Comparison of ENCODE assay signal across 11 cellular contexts in the genomic region with DNA sequence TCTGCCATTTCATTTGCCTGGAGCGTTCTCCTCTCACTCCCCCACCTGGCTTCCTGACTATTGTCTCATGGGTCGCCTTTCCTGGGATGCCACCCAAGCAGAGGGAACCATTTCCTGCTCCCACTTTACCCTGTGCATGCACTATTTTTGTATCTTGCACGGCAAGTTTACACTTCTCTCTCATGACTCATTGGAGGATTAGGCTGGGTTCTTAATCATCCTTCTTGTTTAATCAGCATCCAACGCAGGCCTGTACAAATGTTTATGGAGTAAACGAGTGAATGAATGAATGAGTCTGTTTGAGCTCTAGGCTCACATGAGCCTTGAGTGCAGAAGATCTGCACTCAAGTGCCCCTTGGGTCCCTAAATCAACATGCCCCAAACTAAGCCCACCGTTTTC. TPM values are rescaled to one million over a fixed set of nuclear protein-coding genes. Genes with fewer than 3 reads are reported as not detected.
DNase-seq lines count a peak whose midpoint lies in the region; ATAC-seq, FAIRE-seq and TF ChIP-seq lines count a peak whose summit lies in the region.
"Had no signal": no experiment of that assay in that cellular context is flagged by ENCODE, and none has a peak within 500 bp of the region (broad histone marks: within the 10 kb centered on the region; RNA-seq: fewer than 3 reads in every experiment).

No MANE protein-coding gene starts in this region.

- peak; percentile 51 for DNase-seq in CD1c-positive myeloid dendritic cell (ENCODE audit: extremely low spot score)
- DNase-seq in HFFc6: peak; percentile 70
- no peak for DNase-seq in keratinocyte (ENCODE audit: low read depth, low spot score)
- no peak for DNase-seq in glomerular visceral epithelial cell (ENCODE audit: extremely low spot score)
- DNase-seq in left ventricle myocardium superior: no peak
- DNase-seq in D721Med (ENCODE audit: insufficient read length, low spot score): no peak
- no peak for DNase-seq in ecto neural progenitor cell (ENCODE audit: low spot score)
- DNase-seq: aorta, dorsolateral prefrontal cortex, NCI-H2081 treated with DMSO at 0.1 percent for 48 hours had no signal

- H3K9ac ChIP-seq in keratinocyte (ENCODE audit: control insufficient read depth, extremely low read depth, insufficient read depth, low read length): no peak overlapping the region

- no peaks in the 10 kb centered on the region for H3K36me3 ChIP-seq in keratinocyte (ENCODE audit: control insufficient read depth in 2 of 2, extremely low read depth in 1 of 2, insufficient read depth in 2 of 2, low read length in 2 of 2)

- TF ChIP-seq CTCF in HFFc6 (IDR thresholded peaks at IDR 0.05): no peak
- no peak for TF ChIP-seq CTCF in keratinocyte (optimal IDR thresholded peaks at IDR 0.05 in 1 of 3, IDR thresholded peaks at IDR 0.05 in 1 of 3, conservative IDR thresholded peaks at IDR 0.05 in 1 of 3; ENCODE audit: extremely low read depth in 1 of 3, insufficient read depth in 2 of 3, low read length in 3 of 3)
- TF ChIP-seq CTCF in D721Med (IDR thresholded peaks at IDR 0.05; ENCODE audit: insufficient read depth, missing control alignments): no peak

- H3K27me3 Mint-ChIP-seq in HFFc6 (ENCODE audit: insufficient read depth): peaks cover 2% of the 10 kb centered on the region; the same call in 1 of the 2 replicates
- no peaks in the 10 kb centered on the region for H3K27me3 Mint-ChIP-seq in activated T-helper 17 cell treated with anti-CD3 and anti-CD28 coated beads, Interleukin-2, amount 50 U/mL, for 72 hours

- ATAC-seq in activated T-helper 17 cell treated with anti-CD3 and anti-CD28 coated beads, Interleukin-2, amount 50 U/mL, for 72 hours (replicated peaks): peak; percentile 9
- ATAC-seq in left ventricle myocardium superior: no peak

- H3K27ac Mint-ChIP-seq in HFFc6: peak overlapping the region; percentile 53; the same call in 1 of the 2 replicates
- H3K27ac Mint-ChIP-seq in activated T-helper 17 cell treated with anti-CD3 and anti-CD28 coated beads, Interleukin-2, amount 50 U/mL, for 72 hours: no peak overlapping the region

- dilution Hi-C loops in keratinocyte (cut with MboI; ENCODE audit: extremely low pct_ligation_motif_present, low sequenced_read_pairs): no loop called here

- H3K27me3 ChIP-seq in keratinocyte (ENCODE audit: control insufficient read depth, extremely low read depth, insufficient read depth, low read length): no peaks in the 10 kb centered on the region

- H4K20me1 ChIP-seq in keratinocyte (ENCODE audit: control insufficient read depth, extremely low read depth, insufficient read depth, low read length): no peaks in the 10 kb centered on the region

- peaks cover 4% of the 10 kb centered on the region for H3K9me3 Mint-ChIP-seq in HFFc6
- H3K9me3 Mint-ChIP-seq in activated T-helper 17 cell treated with anti-CD3 and anti-CD28 coated beads, Interleukin-2, amount 50 U/mL, for 72 hours: no peaks in the 10 kb centered on the region

- no peaks in the 10 kb centered on the region for H3K79me2 ChIP-seq in keratinocyte (ENCODE audit: control insufficient read depth, insufficient read depth, low read length)

- H3K36me3 Mint-ChIP-seq in HFFc6 (ENCODE audit: low read depth): peaks cover 8% of the 10 kb centered on the region; the same call in 1 of the 2 replicates
- H3K36me3 Mint-ChIP-seq in activated T-helper 17 cell treated with anti-CD3 and anti-CD28 coated beads, Interleukin-2, amount 50 U/mL, for 72 hours (ENCODE audit: low read depth): no peaks in the 10 kb centered on the region

- H3K4me2 ChIP-seq in keratinocyte (ENCODE audit: control insufficient read depth, extremely low read depth, insufficient read depth, low read depth, low read length): peak overlapping the region; percentile 63

- H3K4me1 Mint-ChIP-seq in HFFc6 (ENCODE audit: low read depth): peaks cover 47% of the 10 kb centered on the region
- H3K4me1 Mint-ChIP-seq in activated T-helper 17 cell treated with anti-CD3 and anti-CD28 coated beads, Interleukin-2, amount 50 U/mL, for 72 hours: peaks cover 41% of the 10 kb centered on the region

- no peaks in the 10 kb centered on the region for H3K9me1 ChIP-seq in keratinocyte (ENCODE audit: control insufficient read depth, extremely low read depth, insufficient read depth, low read length)

- no peaks in the 10 kb centered on the region for H3K9me3 ChIP-seq in keratinocyte (ENCODE audit: control insufficient read depth, low read depth, low read length)

- peak overlapping the region; percentile 9; the same call in 1 of the 2 replicates for H3K4me3 Mint-ChIP-seq in HFFc6
- H3K4me3 Mint-ChIP-seq in activated T-helper 17 cell treated with anti-CD3 and anti-CD28 coated beads, Interleukin-2, amount 50 U/mL, for 72 hours: no peak overlapping the region

- H2AFZ ChIP-seq in keratinocyte (ENCODE audit: control insufficient read depth, low read length): peak overlapping the region; percentile 58

- no peak overlapping the region for H3K4me3 ChIP-seq in keratinocyte (ENCODE audit: control insufficient read depth in 2 of 3, extremely low read depth in 1 of 3, insufficient read depth in 2 of 3, low read depth in 1 of 3, low read length in 3 of 3)
- H3K4me3 ChIP-seq: dorsolateral prefrontal cortex had no signal

- H3K27ac ChIP-seq in keratinocyte (ENCODE audit: control insufficient read depth, insufficient read depth, low read length): peak overlapping the region; percentile 36

- H3K4me1 ChIP-seq in keratinocyte (ENCODE audit: control insufficient read depth, extremely low read depth, insufficient read depth, low read length): peaks cover 25% of the 10 kb centered on the region

- intact Hi-C loops in left ventricle myocardium superior (cut with micrococcal nuclease): no loop called here

- peak; percentile 96 for FAIRE-seq in keratinocyte (lab: Jason Lieb, UNC)
- no peak for FAIRE-seq in D721Med (lab: Jason Lieb, UNC)

RNA-seq across cellular contexts. Expression of a gene that starts 3.8 kb away (rescaled TPM):
- not detected for total RNA-seq in HFFc6 (2021; fragmentation: NEBNext Ultra II Directional; extraction: Animal tissue kit (Norgen Biotek cat#: 25700))
- 10 to 100 TPM; 54.0 to 95.9 TPM for total RNA-seq in activated T-helper 17 cell treated with anti-CD3 and anti-CD28 coated beads, Interleukin-2, amount 50 U/mL, for 72 hours
- 15.9 to 28.6 TPM (median 25.3 TPM) in 3 replicates for polyA plus RNA-seq in keratinocyte
- 4.2 TPM for polyA plus RNA-seq in keratinocyte (2011; ENCODE audit: low read depth)
- 15.0 and 18.9 TPM in 2 replicates for polyA plus RNA-seq in keratinocyte (2011; cell fraction: cytosol; rRNA removed)
- polyA plus RNA-seq in keratinocyte (2011; cell fraction: nucleus; rRNA removed): 29.7 and 33.2 TPM in 2 replicates
- polyA plus RNA-seq in keratinocyte (2012; ENCODE audit: low replicate concordance): 4.4 and 19.4 TPM in 2 replicates
- 15.2 to 21.8 TPM (median 18.5 TPM) in 3 replicates for polyA minus RNA-seq in keratinocyte
- polyA minus RNA-seq in keratinocyte (2011; cell fraction: cytosol; rRNA and poly(A)+ RNA removed): 8.6 TPM
- polyA minus RNA-seq in keratinocyte (2011; cell fraction: nucleus; rRNA and poly(A)+ RNA removed): 9.9 and 15.5 TPM in 2 replicates
- total RNA-seq in left ventricle myocardium superior: 5.4 TPM

Comparison
In these comparisons a context has a peak if more than half of its experiments do, and no peak if none do; other contexts are left out.
1. DNase-seq: peak in CD1c-positive myeloid dendritic cell (single experiment) and HFFc6 (single experiment); none in keratinocyte (single experiment), glomerular visceral epithelial cell (single experiment), left ventricle myocardium superior (single experiment), D721Med (single experiment) and ecto neural progenitor cell (single experiment).